ENCODE assay signal across 9 cellular contexts in the genomic region with DNA sequence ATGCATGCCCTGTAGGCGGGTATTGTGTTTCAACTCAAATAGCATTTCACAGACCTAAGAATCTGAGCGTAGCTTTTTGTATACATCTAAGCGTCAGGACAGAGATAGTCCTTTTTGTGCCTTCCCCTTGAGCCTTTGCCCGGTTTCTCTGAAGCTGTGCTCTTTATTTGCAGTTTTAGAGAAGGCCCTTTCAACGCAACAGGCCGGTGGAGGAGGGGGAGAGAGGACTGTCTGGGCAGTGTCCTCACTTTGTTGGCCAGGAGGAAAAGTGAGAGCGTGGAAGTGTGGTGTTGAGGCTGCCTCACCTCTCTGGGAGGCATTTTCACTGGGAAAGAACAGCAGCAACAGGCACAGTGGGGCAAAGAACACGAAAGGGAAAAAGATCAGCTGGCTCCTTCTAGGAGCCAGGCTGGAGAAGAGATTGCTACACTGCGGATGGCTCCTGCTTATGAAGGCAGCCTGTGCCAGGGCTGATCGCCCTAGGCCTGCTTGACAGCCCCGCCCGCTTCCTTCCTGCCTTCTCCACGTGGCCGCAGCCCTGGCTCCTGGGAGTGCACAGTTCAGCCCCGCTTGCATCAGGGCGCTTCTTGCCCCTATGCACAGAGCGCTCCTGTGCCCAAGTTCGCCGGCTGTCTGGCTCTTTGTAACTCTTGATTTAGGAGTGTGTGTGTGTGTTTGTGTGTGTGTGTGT.
A peak's percentile ranks its signal among the peaks of the same experiment; 100 is the strongest.
DNase-seq lines count a peak whose midpoint lies in the region; ATAC-seq, FAIRE-seq and TF ChIP-seq lines count a peak whose summit lies in the region.
"Had no signal": no experiment of that assay in that cellular context is flagged by ENCODE, and none has a peak within 500 bp of the region (broad histone marks: within the 10 kb centered on the region; RNA-seq: fewer than 3 reads in every experiment).

No MANE protein-coding gene starts in this region.

- DNase-seq in CMK (ENCODE audit: low read depth) (peak; percentile 56), MV-4-11 (lab: John Stamatoyannopoulos, UW) (peak; percentile 38), frontal cortex (ENCODE audit: low spot score in 2 of 2) (peak; percentile 18 to 50), NCI-H2029 treated with DMSO at 0.1 percent for 48 hours (lab: John Stamatoyannopoulos, UW) (no peak)
- no peak for DNase-seq in CD8-positive, alpha-beta T cell

- peak overlapping the region; percentile 4 for H2AFZ ChIP-seq in neuron (ENCODE audit: low read depth, low read length)

- H3K9me3 Mint-ChIP-seq in CD8-positive, alpha-beta T cell, result no peaks in the 10 kb centered on the region

- H3K36me3 ChIP-seq in neuron (ENCODE audit: insufficient read depth, low read length), result no peaks in the 10 kb centered on the region
- H3K36me3 ChIP-seq in CD8-positive, alpha-beta T cell (ENCODE audit: insufficient read depth, low read length), result no peaks in the 10 kb centered on the region

- POLR2A ChIA-PET in CD8-positive, alpha-beta T cell (lab: Charles Lee), result no interaction called here

- H3K27ac Mint-ChIP-seq in CD8-positive, alpha-beta T cell, result no peak overlapping the region

- H3K27me3 ChIP-seq in neuron (ENCODE audit: insufficient read depth, low read length), result no peaks in the 10 kb centered on the region
- no peaks in the 10 kb centered on the region for H3K27me3 ChIP-seq in CD8-positive, alpha-beta T cell (ENCODE audit: insufficient read depth, low read length)

- H3K9me3 ChIP-seq in neuron (ENCODE audit: low read length), result no peaks in the 10 kb centered on the region
- H3K9me3 ChIP-seq in CD8-positive, alpha-beta T cell (ENCODE audit: low read length), result no peaks in the 10 kb centered on the region

- H3K27me3 Mint-ChIP-seq in CD8-positive, alpha-beta T cell (ENCODE audit: low read depth), result peaks cover 35% of the 10 kb centered on the region

- ATAC-seq in CD8-positive, alpha-beta T cell, result no peak
- ATAC-seq in HG02678 (IDR thresholded peaks at IDR 0.05; ENCODE audit: unreplicated experiment), result no peak
- no peak for ATAC-seq in GM18873 (IDR thresholded peaks at IDR 0.05; ENCODE audit: low FRiP score, unreplicated experiment)

- peaks cover 23% of the 10 kb centered on the region for H3K4me1 ChIP-seq in neuron (ENCODE audit: insufficient read depth, low read length)
- H3K4me1 ChIP-seq in CD8-positive, alpha-beta T cell (ENCODE audit: insufficient read depth, low read length), result no peaks in the 10 kb centered on the region

- H3K4me3 Mint-ChIP-seq in CD8-positive, alpha-beta T cell, result no peak overlapping the region

- no peak overlapping the region for H3K27ac ChIP-seq in CD8-positive, alpha-beta T cell (ENCODE audit: low read depth, low read length)
- H3K27ac ChIP-seq: VCaP had no signal

- intact Hi-C loops in CD8-positive, alpha-beta T cell (cut with DNase I, micrococcal nuclease), result no loop called here

- FAIRE-seq in frontal cortex (lab: Jason Lieb, UNC), result no peak

- H3K4me1 Mint-ChIP-seq in CD8-positive, alpha-beta T cell (ENCODE audit: low read depth), result peaks cover 6% of the 10 kb centered on the region

- CTCF ChIA-PET in CD8-positive, alpha-beta T cell (lab: Charles Lee), result no interaction called here

- H3K36me3 Mint-ChIP-seq in CD8-positive, alpha-beta T cell, result no peaks in the 10 kb centered on the region

- H3K4me3 ChIP-seq in neuron (ENCODE audit: low read length), result no peak overlapping the region
- no peak overlapping the region for H3K4me3 ChIP-seq in CD8-positive, alpha-beta T cell (ENCODE audit: low read depth, low read length)

- no peak for TF ChIP-seq CTCF in CD8-positive, alpha-beta T cell (IDR thresholded peaks at IDR 0.05)

Comparison
In these comparisons a context has a peak if more than half of its experiments do, and no peak if none do; other contexts are left out.
1. DNase-seq: peak in CMK (single experiment), MV-4-11 (single experiment) and frontal cortex (2 of 2); none in CD8-positive, alpha-beta T cell (0 of 7) and NCI-H2029 treated with DMSO at 0.1 percent for 48 hours (single experiment).